1 cellular context compared by ENCODE assay signal in genomic region chr15:76333309-76333708, GRCh38.
TF ChIP-seq lines count a peak whose summit lies in the region.

No MANE protein-coding gene starts in this region.

TF ChIP-seq in H1, 55 proteins besides CTCF, POLR2A, EP300 and RAD21:
- TF ChIP-seq SUZ12 (IDR thresholded peaks at IDR 0.05; ENCODE audit: low read length) (no peak), USF2 (IDR thresholded peaks at IDR 0.05; ENCODE audit: low read length) (no peak), TEAD4 (IDR thresholded peaks at IDR 0.05; ENCODE audit: low read depth, low read length) (no peak), TCF12 (IDR thresholded peaks at IDR 0.05; ENCODE audit: low read depth, low read length) (no peak), CBX5 (IDR thresholded peaks at IDR 0.05; ENCODE audit: low read depth, low read length) (no peak), KDM4A (IDR thresholded peaks at IDR 0.05; ENCODE audit: low read depth, low read length, severe bottlenecking) (no peak), CREB1 (IDR thresholded peaks at IDR 0.05) (no peak), GABPA (IDR thresholded peaks at IDR 0.05; ENCODE audit: borderline replicate concordance, insufficient read depth, low read length) (no peak), SAP30 (IDR thresholded peaks at IDR 0.05; ENCODE audit: insufficient read depth, insufficient replicate concordance, low read length) (no peak), FOSL1 (IDR thresholded peaks at IDR 0.05; ENCODE audit: insufficient read depth, low read depth, low read length) (no peak), EZH2 (IDR thresholded peaks at IDR 0.05; ENCODE audit: low read depth, low read length, severe bottlenecking) (no peak), SP2 (IDR thresholded peaks at IDR 0.05; ENCODE audit: low read length) (no peak), JUN (IDR thresholded peaks at IDR 0.05; ENCODE audit: low read depth, low read length) (no peak), TAF1 (IDR thresholded peaks at IDR 0.05; ENCODE audit: low read depth, low read length) (no peak), EGR1 (IDR thresholded peaks at IDR 0.05; ENCODE audit: borderline replicate concordance, low read depth, low read length) (no peak), TBP (IDR thresholded peaks at IDR 0.05; ENCODE audit: low read depth, low read length) (no peak)
TF ChIP-seq in H1: peak in this region for 0.
